In the genomic region with DNA sequence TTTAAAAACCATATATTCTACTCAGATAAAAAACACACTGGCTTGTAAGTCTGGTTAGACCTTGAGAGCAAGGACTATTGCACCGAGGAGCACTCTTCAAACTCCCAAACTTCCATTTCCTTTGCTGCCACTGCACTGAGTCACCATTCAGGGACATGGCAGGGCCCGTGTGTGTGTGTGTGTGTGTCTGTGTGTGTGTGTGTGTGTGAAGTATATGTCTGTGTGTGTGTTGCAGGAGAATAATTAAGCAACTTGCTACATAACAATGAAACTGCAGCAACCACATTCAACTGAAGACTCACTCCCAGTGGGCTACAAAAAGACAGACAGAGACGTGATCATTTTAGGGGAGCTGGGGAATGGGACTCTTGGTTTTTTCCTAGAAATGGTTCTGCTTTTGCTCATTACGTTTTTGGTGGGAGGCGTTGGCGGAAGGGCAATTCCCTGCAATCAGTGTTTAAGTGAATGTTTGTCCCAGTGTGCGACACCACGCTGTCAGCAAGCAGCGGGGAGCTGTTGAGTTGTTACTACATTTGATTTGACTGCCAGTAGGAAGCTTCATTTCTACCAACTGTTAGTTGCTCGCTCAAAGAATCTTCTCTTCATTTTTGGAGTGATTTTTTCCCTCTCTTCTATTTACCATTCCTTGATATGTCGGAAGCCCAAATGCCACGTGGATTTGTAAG, we compare ENCODE assay signal across 1 cellular context.
TF ChIP-seq lines count a peak whose summit lies in the region.

No MANE protein-coding gene starts in this region.

TF ChIP-seq in HepG2, 621 proteins besides CTCF, POLR2A, EP300 and RAD21:
- TF ChIP-seq, protein P1, sequence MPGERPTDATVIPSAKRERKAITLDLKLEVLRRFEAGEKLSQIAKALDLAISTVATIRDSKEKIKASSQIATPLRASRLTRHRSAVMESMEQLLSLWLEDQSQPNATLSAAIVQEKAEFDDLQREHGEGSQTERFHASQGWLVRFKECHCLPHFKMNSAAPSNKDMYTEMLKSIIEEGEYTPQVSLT (CRISPR knock-in tag; IDR thresholded peaks at IDR 0.05; ENCODE audit: borderline replicate concordance, low read depth), result no peak
- TF ChIP-seq, protein P2, sequence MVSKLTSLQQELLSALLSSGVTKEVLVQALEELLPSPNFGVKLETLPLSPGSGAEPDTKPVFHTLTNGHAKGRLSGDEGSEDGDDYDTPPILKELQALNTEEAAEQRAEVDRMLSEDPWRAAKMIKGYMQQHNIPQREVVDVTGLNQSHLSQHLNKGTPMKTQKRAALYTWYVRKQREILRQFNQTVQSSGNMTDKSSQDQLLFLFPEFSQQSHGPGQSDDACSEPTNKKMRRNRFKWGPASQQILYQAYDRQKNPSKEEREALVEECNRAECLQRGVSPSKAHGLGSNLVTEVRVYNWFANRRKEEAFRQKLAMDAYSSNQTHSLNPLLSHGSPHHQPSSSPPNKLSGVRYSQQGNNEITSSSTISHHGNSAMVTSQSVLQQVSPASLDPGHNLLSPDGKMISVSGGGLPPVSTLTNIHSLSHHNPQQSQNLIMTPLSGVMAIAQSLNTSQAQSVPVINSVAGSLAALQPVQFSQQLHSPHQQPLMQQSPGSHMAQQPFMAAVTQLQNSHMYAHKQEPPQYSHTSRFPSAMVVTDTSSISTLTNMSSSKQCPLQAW (CRISPR knock-in tag; IDR thresholded peaks at IDR 0.05), result no peak
- TF ChIP-seq, protein P3, sequence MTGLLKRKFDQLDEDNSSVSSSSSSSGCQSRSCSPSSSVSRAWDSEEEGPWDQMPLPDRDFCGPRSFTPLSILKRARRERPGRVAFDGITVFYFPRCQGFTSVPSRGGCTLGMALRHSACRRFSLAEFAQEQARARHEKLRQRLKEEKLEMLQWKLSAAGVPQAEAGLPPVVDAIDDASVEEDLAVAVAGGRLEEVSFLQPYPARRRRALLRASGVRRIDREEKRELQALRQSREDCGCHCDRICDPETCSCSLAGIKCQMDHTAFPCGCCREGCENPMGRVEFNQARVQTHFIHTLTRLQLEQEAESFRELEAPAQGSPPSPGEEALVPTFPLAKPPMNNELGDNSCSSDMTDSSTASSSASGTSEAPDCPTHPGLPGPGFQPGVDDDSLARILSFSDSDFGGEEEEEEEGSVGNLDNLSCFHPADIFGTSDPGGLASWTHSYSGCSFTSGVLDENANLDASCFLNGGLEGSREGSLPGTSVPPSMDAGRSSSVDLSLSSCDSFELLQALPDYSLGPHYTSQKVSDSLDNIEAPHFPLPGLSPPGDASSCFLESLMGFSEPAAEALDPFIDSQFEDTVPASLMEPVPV (CRISPR knock-in tag; IDR thresholded peaks at IDR 0.05), result no peak
- no peak for TF ChIP-seq ARID2 (CRISPR knock-in tag; IDR thresholded peaks at IDR 0.05; ENCODE audit: borderline replicate concordance)
- no peak for TF ChIP-seq ZFP36L2 (CRISPR knock-in tag; IDR thresholded peaks at IDR 0.05)
- no peak for TF ChIP-seq CHD2 (IDR thresholded peaks at IDR 0.05; ENCODE audit: low read depth, low read length)
